ENCODE assay signal across 9 cellular contexts in genomic region chr9:104992696-104993095, GRCh38.
DNase-seq lines count a peak whose midpoint lies in the region; ATAC-seq and TF ChIP-seq lines count a peak whose summit lies in the region.
"Had no signal": no experiment of that assay in that cellular context is flagged by ENCODE, and none has a peak within 500 bp of the region (broad histone marks: within the 10 kb centered on the region; RNA-seq: fewer than 3 reads in every experiment).

No MANE protein-coding gene starts in this region.

- H3K36me3 Mint-ChIP-seq in activated CD4-positive, alpha-beta T cell treated with anti-CD3 and anti-CD28 coated beads for 36 hours (ENCODE audit: low read depth): peaks cover 4% of the 10 kb centered on the region

- H2AK5ac ChIP-seq in mesendoderm (ENCODE audit: low read length): no peak overlapping the region

- no peak for DNase-seq in activated CD4-positive, alpha-beta T cell treated with anti-CD3 and anti-CD28 coated beads for 36 hours
- DNase-seq in activated CD4-positive, alpha-beta T cell treated with anti-CD3 and anti-CD28 coated beads, Interleukin-2, amount 50 U/mL, for 48 hours: no peak
- DNase-seq in breast epithelium (ENCODE audit: low spot score in 2 of 2) (no peak), mesendoderm (peak; percentile 33), tibial nerve (ENCODE audit: low spot score in 2 of 2) (no peak), foreskin melanocyte (no peak)
- no peak for DNase-seq in stimulated activated CD4-positive, alpha-beta T cell treated with anti-CD3 and anti-CD28 coated beads, Interleukin-15, amount 100 ng/mL, for 24 hours
- DNase-seq: activated CD4-positive, alpha-beta T cell treated with anti-CD3 and anti-CD28 coated beads for 4 hours had no signal

- no peaks in the 10 kb centered on the region for H3K79me1 ChIP-seq in mesendoderm (ENCODE audit: low read length)

- H3K9me3 Mint-ChIP-seq in activated CD4-positive, alpha-beta T cell treated with anti-CD3 and anti-CD28 coated beads for 36 hours (ENCODE audit: low read depth): no peaks in the 10 kb centered on the region

- CTCF ChIA-PET in activated CD4-positive, alpha-beta T cell treated with anti-CD3 and anti-CD28 coated beads for 36 hours (lab: Charles Lee): no interaction called here

- H3K9me3 ChIP-seq in breast epithelium (no peaks in the 10 kb centered on the region), tibial nerve (no peaks in the 10 kb centered on the region)

- H3K23ac ChIP-seq in mesendoderm (ENCODE audit: low read length): no peak overlapping the region

- no peak for TF ChIP-seq EP300 in tibial nerve (IDR thresholded peaks at IDR 0.05)

- H2BK5ac ChIP-seq in mesendoderm (ENCODE audit: low read length): no peak overlapping the region

- no peak for TF ChIP-seq POLR2A in breast epithelium (IDR thresholded peaks at IDR 0.05)
- no peak for TF ChIP-seq POLR2A in tibial nerve (IDR thresholded peaks at IDR 0.05)

- H3K27me3 ChIP-seq in breast epithelium: no peaks in the 10 kb centered on the region
- no peaks in the 10 kb centered on the region for H3K27me3 ChIP-seq in mesendoderm (ENCODE audit: insufficient read depth, low read length, poor library complexity)
- H3K27me3 ChIP-seq in tibial nerve: no peaks in the 10 kb centered on the region

- no CpG with 5 or more reads among the region's 5 CpGs for WGBS in mesendoderm (ENCODE audit: extremely low coverage, insufficient coverage, low lambda C conversion rate)
- WGBS in tibial nerve, 2 donors: 28 to 36% methylated on average over 5 of the region's 5 CpGs

- no peak for ATAC-seq in activated CD4-positive, alpha-beta T cell treated with anti-CD3 and anti-CD28 coated beads for 36 hours
- no peak for ATAC-seq in GM19328 (IDR thresholded peaks at IDR 0.05; ENCODE audit: unreplicated experiment)

- H3K27me3 Mint-ChIP-seq in activated CD4-positive, alpha-beta T cell treated with anti-CD3 and anti-CD28 coated beads for 36 hours: peaks cover 26% of the 10 kb centered on the region

- no peak overlapping the region for H4K5ac ChIP-seq in mesendoderm (ENCODE audit: low read length)

- peak overlapping the region; percentile 50 for H3K4me3 Mint-ChIP-seq in activated CD4-positive, alpha-beta T cell treated with anti-CD3 and anti-CD28 coated beads for 36 hours

- no peaks in the 10 kb centered on the region for H3K36me3 ChIP-seq in breast epithelium
- no peaks in the 10 kb centered on the region for H3K36me3 ChIP-seq in mesendoderm (ENCODE audit: control insufficient read depth, insufficient read depth, low read length)
- H3K36me3 ChIP-seq in tibial nerve: no peaks in the 10 kb centered on the region

- no peaks in the 10 kb centered on the region for H3K79me2 ChIP-seq in mesendoderm (ENCODE audit: control insufficient read depth, insufficient read depth, low read length)

- H3K27ac ChIP-seq in breast epithelium: peak overlapping the region; percentile 93 to 96
- H3K27ac ChIP-seq in mesendoderm (ENCODE audit: low read depth, low read length): peak overlapping the region; percentile 25
- peak overlapping the region; percentile 51 to 93 (median 86) for H3K27ac ChIP-seq in tibial nerve

- no peak overlapping the region for H4K8ac ChIP-seq in mesendoderm (ENCODE audit: low read depth, low read length)

- H3K18ac ChIP-seq in mesendoderm (ENCODE audit: low read length): peak overlapping the region; percentile 44

- H3K4me2 ChIP-seq in mesendoderm (ENCODE audit: low read length): no peak overlapping the region

- H3K4me3 ChIP-seq in breast epithelium: no peak overlapping the region
- no peak overlapping the region for H3K4me3 ChIP-seq in mesendoderm (ENCODE audit: low read length)
- H3K4me3 ChIP-seq in tibial nerve: no peak overlapping the region

- H3K4me1 Mint-ChIP-seq in activated CD4-positive, alpha-beta T cell treated with anti-CD3 and anti-CD28 coated beads for 36 hours: peaks cover 37% of the 10 kb centered on the region

- H3K27ac Mint-ChIP-seq in activated CD4-positive, alpha-beta T cell treated with anti-CD3 and anti-CD28 coated beads for 36 hours: peak overlapping the region; percentile 76

- TF ChIP-seq CTCF in breast epithelium (IDR thresholded peaks at IDR 0.05) (no peak), tibial nerve (IDR thresholded peaks at IDR 0.05) (no peak)

- no peak overlapping the region for H3K4ac ChIP-seq in mesendoderm (ENCODE audit: low read depth, low read length)

- H3K4me1 ChIP-seq in breast epithelium: peaks cover 0 to 14% of the 10 kb centered on the region in 2 donors
- H3K4me1 ChIP-seq in mesendoderm (ENCODE audit: control insufficient read depth, low read depth, low read length): peaks cover 6% of the 10 kb centered on the region
- peaks cover 0 to 56% (median 45%) of the 10 kb centered on the region in 4 donors for H3K4me1 ChIP-seq in tibial nerve

- no peak overlapping the region for H3K9ac ChIP-seq in mesendoderm (ENCODE audit: low read length)

- POLR2A ChIA-PET in activated CD4-positive, alpha-beta T cell treated with anti-CD3 and anti-CD28 coated beads for 36 hours (lab: Charles Lee): interaction anchor here (2.3 kb wide), 1 partner anchor 66 kb away, joined by 16 read pairs; the partner anchor contains the start of gene ABCA1

- H2BK15ac ChIP-seq in mesendoderm (replicated peaks; ENCODE audit: low read depth): no peak overlapping the region

- H2BK120ac ChIP-seq in mesendoderm (ENCODE audit: low read depth, low read length): no peak overlapping the region

- intact Hi-C loops in activated CD4-positive, alpha-beta T cell treated with anti-CD3 and anti-CD28 coated beads for 36 hours (cut with DNase I, micrococcal nuclease): loop anchor here (5.0 to 10.0 kb wide), 4 partner anchors 80 to 165 kb away; no protein-coding TSS in a partner anchor
- intact Hi-C loops in breast epithelium (cut with DNase I; ENCODE audit: low total_unique reads): loop anchor here (2.0 kb wide), 1 partner anchor 72 kb away; no protein-coding TSS in a partner anchor

- no peak overlapping the region for H3K56ac ChIP-seq in mesendoderm (ENCODE audit: low read length)

Comparison
In these comparisons a context has a peak if more than half of its experiments do, and no peak if none do; other contexts are left out.
1. H3K27ac ChIP-seq: peak in every context shown above with its lines; median percentile 94 in breast epithelium; 86 in tibial nerve; 25 in mesendoderm.